ENCODE assay signal across 8 cellular contexts in genomic region chr19:10543059-10543419, GRCh38. TPM values are rescaled to one million over a fixed set of nuclear protein-coding genes. Genes with fewer than 3 reads are reported as not detected.
DNase-seq lines count a peak whose midpoint lies in the region; ATAC-seq and TF ChIP-seq lines count a peak whose summit lies in the region.

No MANE protein-coding gene starts in this region.

- peaks cover 16% of the 10 kb centered on the region for H3K4me1 Mint-ChIP-seq in activated CD8-positive, alpha-beta memory T cell treated with anti-CD3 and anti-CD28 coated beads, Interleukin-2, amount 10 ng/mL, durations not matched to agents 7 days and 5 days
- no peaks in the 10 kb centered on the region for H3K4me1 Mint-ChIP-seq in activated T-helper 17 cell treated with anti-CD3 and anti-CD28 coated beads, Interleukin-2, amount 50 U/mL, for 72 hours

- H3K4me3 Mint-ChIP-seq in activated CD8-positive, alpha-beta memory T cell treated with anti-CD3 and anti-CD28 coated beads, Interleukin-2, amount 10 ng/mL, durations not matched to agents 7 days and 5 days = peak overlapping the region; percentile 71
- H3K4me3 Mint-ChIP-seq in activated T-helper 17 cell treated with anti-CD3 and anti-CD28 coated beads, Interleukin-2, amount 50 U/mL, for 72 hours = peak overlapping the region; percentile 73

- DNase-seq in activated CD8-positive, alpha-beta memory T cell treated with anti-CD3 and anti-CD28 coated beads, Interleukin-2, amount 10 ng/mL, durations not matched to agents 7 days and 5 days = no peak
- DNase-seq in activated CD8-positive, alpha-beta memory T cell treated with anti-CD3 and anti-CD28 coated beads, Interleukin-2, amount 50 U/mL, for 48 hours = no peak
- no peak for DNase-seq in right lobe of liver
- DNase-seq in thoracic aorta (ENCODE audit: low spot score) = no peak
- DNase-seq in NAMALWA (ENCODE audit: low spot score) = no peak
- DNase-seq in activated CD8-positive, alpha-beta memory T cell treated with anti-CD3 and anti-CD28 coated beads, Interleukin-2, amount 50 U/mL, for 4 hours = no peak
- DNase-seq in medulla oblongata (ENCODE audit: extremely low spot score) = no peak

- H3K27ac Mint-ChIP-seq in activated CD8-positive, alpha-beta memory T cell treated with anti-CD3 and anti-CD28 coated beads, Interleukin-2, amount 10 ng/mL, durations not matched to agents 7 days and 5 days = peak overlapping the region; percentile 76
- H3K27ac Mint-ChIP-seq in activated T-helper 17 cell treated with anti-CD3 and anti-CD28 coated beads, Interleukin-2, amount 50 U/mL, for 72 hours = peak overlapping the region; percentile 52

- no peak for ATAC-seq in activated CD8-positive, alpha-beta memory T cell treated with anti-CD3 and anti-CD28 coated beads, Interleukin-2, amount 10 ng/mL, durations not matched to agents 7 days and 5 days
- ATAC-seq in activated T-helper 17 cell treated with anti-CD3 and anti-CD28 coated beads, Interleukin-2, amount 50 U/mL, for 72 hours (replicated peaks) = no peak
- ATAC-seq in right lobe of liver (no peak), thoracic aorta (ENCODE audit: insufficient number of reproducible peaks, low FRiP score, low read depth) (no peak)

- no peak for TF ChIP-seq CTCF in right lobe of liver (IDR thresholded peaks at IDR 0.05)
- no peak for TF ChIP-seq CTCF in thoracic aorta (IDR thresholded peaks at IDR 0.05)

- intact Hi-C loops in right lobe of liver (cut with DNase I) = no loop called here

- H3K4me1 ChIP-seq in right lobe of liver (peaks cover 0 to 13% (median 2%) of the 10 kb centered on the region in 4 donors), thoracic aorta (ENCODE audit: control insufficient read depth in 1 of 2, low read depth in 2 of 2) (peaks cover 12 to 18% of the 10 kb centered on the region in 2 donors)

- peak overlapping the region; percentile 93 to 99 (median 97) for H3K4me3 ChIP-seq in right lobe of liver
- peak overlapping the region; percentile 98 for H3K4me3 ChIP-seq in thoracic aorta

- CTCF ChIA-PET in activated CD8-positive, alpha-beta memory T cell treated with anti-CD3 and anti-CD28 coated beads, Interleukin-2, amount 10 ng/mL, durations not matched to agents 7 days and 5 days (lab: Charles Lee) = interaction anchor here (2.7 to 5.1 kb wide), 5 partner anchors 10 to 157 kb away, joined by 10 to 57 read pairs (median 32); partner anchors contain the start of gene KRI1

- H3K27ac ChIP-seq in right lobe of liver (peak overlapping the region in 2 of 3 donors; percentile 81 to 85), thoracic aorta (no peak overlapping the region)

- no peaks in the 10 kb centered on the region for H3K9me3 Mint-ChIP-seq in activated CD8-positive, alpha-beta memory T cell treated with anti-CD3 and anti-CD28 coated beads, Interleukin-2, amount 10 ng/mL, durations not matched to agents 7 days and 5 days (ENCODE audit: low read depth)
- H3K9me3 Mint-ChIP-seq in activated T-helper 17 cell treated with anti-CD3 and anti-CD28 coated beads, Interleukin-2, amount 50 U/mL, for 72 hours = no peaks in the 10 kb centered on the region

- H3K36me3 Mint-ChIP-seq in activated CD8-positive, alpha-beta memory T cell treated with anti-CD3 and anti-CD28 coated beads, Interleukin-2, amount 10 ng/mL, durations not matched to agents 7 days and 5 days = peaks cover 5% of the 10 kb centered on the region
- peaks cover 17% of the 10 kb centered on the region for H3K36me3 Mint-ChIP-seq in activated T-helper 17 cell treated with anti-CD3 and anti-CD28 coated beads, Interleukin-2, amount 50 U/mL, for 72 hours (ENCODE audit: low read depth)

- H3K27me3 ChIP-seq in right lobe of liver (no peaks in the 10 kb centered on the region), thoracic aorta (replicated peaks; ENCODE audit: insufficient read depth) (no peaks in the 10 kb centered on the region)

- H3K27me3 Mint-ChIP-seq in activated CD8-positive, alpha-beta memory T cell treated with anti-CD3 and anti-CD28 coated beads, Interleukin-2, amount 10 ng/mL, durations not matched to agents 7 days and 5 days = peaks cover 22% of the 10 kb centered on the region
- peaks cover 2% of the 10 kb centered on the region for H3K27me3 Mint-ChIP-seq in activated T-helper 17 cell treated with anti-CD3 and anti-CD28 coated beads, Interleukin-2, amount 50 U/mL, for 72 hours

- H3K9me3 ChIP-seq in right lobe of liver (no peaks in the 10 kb centered on the region), thoracic aorta (no peaks in the 10 kb centered on the region)

- no peak for TF ChIP-seq POLR2A in right lobe of liver (IDR thresholded peaks at IDR 0.05)

- H3K36me3 ChIP-seq in right lobe of liver (peaks cover 0 to 17% (median 0%) of the 10 kb centered on the region in 4 donors), thoracic aorta (peaks cover 5% of the 10 kb centered on the region)

- WGBS in right lobe of liver (ENCODE audit: insufficient coverage, low coverage, low lambda C conversion rate, missing lambda C conversion rate) = 52% methylated on average over 6 of the region's 8 CpGs

RNA-seq across cellular contexts. Expression of gene ATG4D, which starts 0.7 kb away (rescaled TPM):
- total RNA-seq in activated CD8-positive, alpha-beta memory T cell treated with anti-CD3 and anti-CD28 coated beads, Interleukin-2, amount 10 ng/mL, durations not matched to agents 7 days and 5 days = 10 to 100 TPM; 48.3 to 57.8 TPM
- 10 to 100 TPM; 27.4 to 37.8 TPM for total RNA-seq in activated T-helper 17 cell treated with anti-CD3 and anti-CD28 coated beads, Interleukin-2, amount 50 U/mL, for 72 hours
- total RNA-seq in right lobe of liver = 10 to 100 TPM in 4 of 6 experiments, 1 to 10 TPM in 2; 8.1 to 19.7 (median 11.8) TPM
- 10 to 100 TPM; 17.1 to 30.5 TPM for total RNA-seq in thoracic aorta

RNA-seq across cellular contexts. Expression of gene KRI1, which starts 22.8 kb away (rescaled TPM):
- total RNA-seq in activated CD8-positive, alpha-beta memory T cell treated with anti-CD3 and anti-CD28 coated beads, Interleukin-2, amount 10 ng/mL, durations not matched to agents 7 days and 5 days = 10 to 100 TPM; 68.1 to 72.2 TPM
- 10 to 100 TPM; 43.3 to 52.5 TPM for total RNA-seq in activated T-helper 17 cell treated with anti-CD3 and anti-CD28 coated beads, Interleukin-2, amount 50 U/mL, for 72 hours
- 1 to 10 TPM; 5.8 to 9.6 (median 8.5) TPM for total RNA-seq in right lobe of liver
- 10 to 100 TPM; 14.4 to 37.7 TPM for total RNA-seq in thoracic aorta

RNA-seq across cellular contexts. Expression of gene CDKN2D, which starts 25.7 kb away (rescaled TPM):
- 10 to 100 TPM; 40.9 to 73.3 TPM for total RNA-seq in activated CD8-positive, alpha-beta memory T cell treated with anti-CD3 and anti-CD28 coated beads, Interleukin-2, amount 10 ng/mL, durations not matched to agents 7 days and 5 days
- 10 to 100 TPM; 21.2 to 46.6 TPM for total RNA-seq in activated T-helper 17 cell treated with anti-CD3 and anti-CD28 coated beads, Interleukin-2, amount 50 U/mL, for 72 hours
- total RNA-seq in right lobe of liver = 1 to 10 TPM in 4 of 6 experiments, under 1 TPM in 2; 0.97 to 2.8 (median 2.0) TPM
- 10 to 100 TPM; 16.2 to 21.0 TPM for total RNA-seq in thoracic aorta

RNA-seq across cellular contexts. Expression of gene S1PR5, which starts 25.8 kb away (rescaled TPM):
- 1 to 10 TPM in 1 of 2 experiments, under 1 TPM in 1; 0.14 to 1.4 TPM for total RNA-seq in activated CD8-positive, alpha-beta memory T cell treated with anti-CD3 and anti-CD28 coated beads, Interleukin-2, amount 10 ng/mL, durations not matched to agents 7 days and 5 days
- total RNA-seq in activated T-helper 17 cell treated with anti-CD3 and anti-CD28 coated beads, Interleukin-2, amount 50 U/mL, for 72 hours = under 1 TPM in 1 of 2 donors, not detected in 1; 0.11 TPM
- total RNA-seq in right lobe of liver (under 1 TPM in 5 of 6 experiments, not detected in 1; 0.20 to 0.43 (median 0.35) TPM), thoracic aorta (1 to 10 TPM; 2.4 to 8.7 TPM)

RNA-seq across cellular contexts. Expression of gene KEAP1, which starts 39.9 kb away (rescaled TPM):
- total RNA-seq in activated CD8-positive, alpha-beta memory T cell treated with anti-CD3 and anti-CD28 coated beads, Interleukin-2, amount 10 ng/mL, durations not matched to agents 7 days and 5 days = 100 to 1,000 TPM in 1 of 2 experiments, 10 to 100 TPM in 1; 99.8 to 104 TPM
- total RNA-seq in activated T-helper 17 cell treated with anti-CD3 and anti-CD28 coated beads, Interleukin-2, amount 50 U/mL, for 72 hours = 10 to 100 TPM; 71.5 to 99.6 TPM
- total RNA-seq in right lobe of liver (10 to 100 TPM; 36.7 to 60.7 (median 41.2) TPM), thoracic aorta (10 to 100 TPM; 42.0 to 57.3 TPM)

Comparison
In these comparisons a context has a peak if more than half of its experiments do, and no peak if none do; other contexts are left out.
1. H3K27ac ChIP-seq: peak in right lobe of liver (2 of 3); none in thoracic aorta (0 of 2).
2. RNA of gene CDKN2D, which starts 25.7 kb away (total RNA-seq): 40.9 to 73.3 TPM in activated CD8-positive, alpha-beta memory T cell treated with anti-CD3 and anti-CD28 coated beads, Interleukin-2, amount 10 ng/mL, durations not matched to agents 7 days and 5 days, 21.2 to 46.6 TPM in activated T-helper 17 cell treated with anti-CD3 and anti-CD28 coated beads, Interleukin-2, amount 50 U/mL, for 72 hours and 16.2 to 21.0 TPM in thoracic aorta; 0.97 to 2.8 TPM in right lobe of liver; every median in the first group is over 4 times any median in the second.